In genomic region chr2:49286726-49287125, GRCh38 we compare ENCODE assay signal across 24 cellular contexts.
"Had no signal": no experiment of that assay in that cellular context is flagged by ENCODE, and none has a peak within 500 bp of the region (broad histone marks: within the 10 kb centered on the region; RNA-seq: fewer than 3 reads in every experiment).

No MANE protein-coding gene starts in this region.

- H3K4me1 ChIP-seq: left lung, lower lobe of right lung, spleen, uterus had no signal

- H3K27ac ChIP-seq: lower lobe of right lung, ovary, right lobe of liver, skin epidermis, spleen, tibial nerve, uterus had no signal

- H3K36me3 Mint-ChIP-seq: naive thymus-derived CD4-positive, alpha-beta T cell; natural killer cell treated with Interleukin-12 subunit alpha and Interleukin-12 subunit beta and Interleukin-15 and Interleukin-18, amount 100 ng/mL, for 72 hours; stimulated activated effector memory CD8-positive, alpha-beta T cell treated with anti-CD3 and anti-CD28 coated beads, Interleukin-12 subunit alpha, Interleukin-12 subunit beta, amount 100 ng/mL, for 72 hours; type B pancreatic cell had no signal

- H3K27me3 Mint-ChIP-seq: naive thymus-derived CD4-positive, alpha-beta T cell; natural killer cell treated with Interleukin-12 subunit alpha and Interleukin-12 subunit beta and Interleukin-15 and Interleukin-18, amount 100 ng/mL, for 72 hours; progenitor cell of endocrine pancreas; stimulated activated naive CD8-positive, alpha-beta T cell treated with anti-CD3 and anti-CD28 coated beads, Interleukin-15, Interleukin-2, amounts not matched to agents 100 ng/mL and 50 ng/mL, for 24 hours; type B pancreatic cell had no signal

- H3K4me3 ChIP-seq: left lung, lower lobe of right lung, mucosa of descending colon, ovary, right atrium auricular region, right lobe of liver, skin epidermis, spleen, tibial nerve, uterus had no signal

- H3K36me3 ChIP-seq: left lung, lower lobe of right lung, ovary, right atrium auricular region, right lobe of liver, spleen, tibial nerve, uterus had no signal

- H3K4me1 Mint-ChIP-seq: naive thymus-derived CD4-positive, alpha-beta T cell; stimulated activated effector memory CD8-positive, alpha-beta T cell treated with anti-CD3 and anti-CD28 coated beads, Interleukin-12 subunit alpha, Interleukin-12 subunit beta, amount 100 ng/mL, for 72 hours had no signal

- H3K9me3 ChIP-seq: left lung, lower lobe of right lung, mucosa of descending colon, ovary, right atrium auricular region, right lobe of liver, tibial nerve, uterus had no signal

- H3K27ac Mint-ChIP-seq: naive thymus-derived CD4-positive, alpha-beta T cell; natural killer cell treated with Interleukin-12 subunit alpha and Interleukin-12 subunit beta and Interleukin-15 and Interleukin-18, amount 100 ng/mL, for 72 hours; progenitor cell of endocrine pancreas; stimulated activated effector memory CD8-positive, alpha-beta T cell treated with anti-CD3 and anti-CD28 coated beads, Interleukin-12 subunit alpha, Interleukin-12 subunit beta, amount 100 ng/mL, for 72 hours; stimulated activated naive CD8-positive, alpha-beta T cell treated with anti-CD3 and anti-CD28 coated beads, Interleukin-15, Interleukin-2, amounts not matched to agents 100 ng/mL and 50 ng/mL, for 24 hours; type B pancreatic cell had no signal

- H3K27me3 ChIP-seq: left lung, ovary, right atrium auricular region, right lobe of liver, spleen, tibial nerve, uterus had no signal

- H3K4me3 Mint-ChIP-seq: naive thymus-derived CD4-positive, alpha-beta T cell; natural killer cell treated with Interleukin-12 subunit alpha and Interleukin-12 subunit beta and Interleukin-15 and Interleukin-18, amount 100 ng/mL, for 72 hours; stimulated activated effector memory CD8-positive, alpha-beta T cell treated with anti-CD3 and anti-CD28 coated beads, Interleukin-12 subunit alpha, Interleukin-12 subunit beta, amount 100 ng/mL, for 72 hours; stimulated activated naive CD8-positive, alpha-beta T cell treated with anti-CD3 and anti-CD28 coated beads, Interleukin-15, Interleukin-2, amounts not matched to agents 100 ng/mL and 50 ng/mL, for 24 hours; type B pancreatic cell had no signal

- DNase-seq: hippocampal formation; kidney; left colon; left lung; lower lobe of right lung; mammary epithelial cell; midbrain; mucosa of descending colon; naive thymus-derived CD4-positive, alpha-beta T cell; ovary; right lobe of liver; spleen; stimulated activated CD4-positive, alpha-beta T cell treated with anti-CD3 and anti-CD28 coated beads, Interleukin-4, amount 100 ng/mL, for 24 hours; stimulated activated naive CD4-positive, alpha-beta T cell; substantia nigra; uterus had no signal
